In genomic region chr16:27549607-27549856, GRCh38 we compare ENCODE assay signal across 8 cellular contexts. TPM values are rescaled to one million over a fixed set of nuclear protein-coding genes. Genes with fewer than 3 reads are reported as not detected.
A peak's percentile ranks its signal among the peaks of the same experiment; 100 is the strongest.
DNase-seq lines count a peak whose midpoint lies in the region; ATAC-seq and TF ChIP-seq lines count a peak whose summit lies in the region.

No MANE protein-coding gene starts in this region.

- H3K4me3 Mint-ChIP-seq in activated T-cell treated with anti-CD3 and anti-CD28 coated beads, Interleukin-2, amount 50 U/mL, for 72 hours: peak overlapping the region; percentile 96 to 99
- peak overlapping the region; percentile 99 for H3K4me3 Mint-ChIP-seq in chondrocyte (ENCODE audit: unreplicated experiment)

- peak overlapping the region; percentile 97 for H3K27ac Mint-ChIP-seq in activated T-cell treated with anti-CD3 and anti-CD28 coated beads, Interleukin-2, amount 50 U/mL, for 72 hours
- peak overlapping the region; percentile 99 for H3K27ac Mint-ChIP-seq in chondrocyte (ENCODE audit: unreplicated experiment)

- H3K27me3 Mint-ChIP-seq in activated T-cell treated with anti-CD3 and anti-CD28 coated beads, Interleukin-2, amount 50 U/mL, for 72 hours (ENCODE audit: low read depth): no peaks in the 10 kb centered on the region
- H3K27me3 Mint-ChIP-seq in chondrocyte (ENCODE audit: low read depth): no peaks in the 10 kb centered on the region

- H3K4me1 ChIP-seq in mucosa of stomach (ENCODE audit: control insufficient read depth, insufficient read depth, low read length): peaks cover 30% of the 10 kb centered on the region

- ATAC-seq in activated T-cell treated with anti-CD3 and anti-CD28 coated beads, Interleukin-2, amount 50 U/mL, for 72 hours (replicated peaks in 1 of 2): peak; percentile 49 to 53
- peak; percentile 9 for ATAC-seq in HG03571 (IDR thresholded peaks at IDR 0.05; ENCODE audit: unreplicated experiment)

- H3K9me3 Mint-ChIP-seq in activated T-cell treated with anti-CD3 and anti-CD28 coated beads, Interleukin-2, amount 50 U/mL, for 72 hours: no peaks in the 10 kb centered on the region
- H3K9me3 Mint-ChIP-seq in chondrocyte (ENCODE audit: low read depth): no peaks in the 10 kb centered on the region

- TF ChIP-seq CTCF in chondrocyte (IDR thresholded peaks at IDR 0.05): no peak

- no peaks in the 10 kb centered on the region for H3K27me3 ChIP-seq in mucosa of stomach (ENCODE audit: control insufficient read depth, insufficient read depth, low read length)

- H3K4me1 Mint-ChIP-seq in activated T-cell treated with anti-CD3 and anti-CD28 coated beads, Interleukin-2, amount 50 U/mL, for 72 hours (ENCODE audit: low read depth): peaks cover 43% of the 10 kb centered on the region
- H3K4me1 Mint-ChIP-seq in chondrocyte (ENCODE audit: low read depth): peaks cover 41% of the 10 kb centered on the region

- H3K4me3 ChIP-seq in mucosa of stomach (ENCODE audit: low read length): peak overlapping the region; percentile 100

- no peaks in the 10 kb centered on the region for H3K36me3 ChIP-seq in mucosa of stomach (ENCODE audit: control insufficient read depth, insufficient read depth, low read length)

- DNase-seq in activated T-cell treated with anti-CD3 and anti-CD28 coated beads, Interleukin-2, amount 50 U/mL, for 72 hours: no peak
- DNase-seq in activated T-cell treated with anti-CD3 and anti-CD28 coated beads for 4 hours (no peak), chondrocyte (ENCODE audit: low spot score) (no peak), NCI-H2107 (lab: John Stamatoyannopoulos, UW) (no peak), A172 (ENCODE audit: low spot score) (no peak)
- no peak for DNase-seq in activated CD8-positive, alpha-beta memory T cell treated with anti-CD3 and anti-CD28 coated beads, Interleukin-2, amount 50 U/mL, for 48 hours

- no peaks in the 10 kb centered on the region for H3K9me3 ChIP-seq in mucosa of stomach (ENCODE audit: control insufficient read depth, low read length)

- H3K9ac ChIP-seq in mucosa of stomach (ENCODE audit: low read length): peak overlapping the region; percentile 98

- H3K36me3 Mint-ChIP-seq in activated T-cell treated with anti-CD3 and anti-CD28 coated beads, Interleukin-2, amount 50 U/mL, for 72 hours (ENCODE audit: insufficient read depth in 2 of 2): peaks cover under 1 to 7% of the 10 kb centered on the region in 2 donors
- peaks cover 6% of the 10 kb centered on the region for H3K36me3 Mint-ChIP-seq in chondrocyte (ENCODE audit: low read depth)

RNA-seq across cellular contexts. Expression of gene GTF3C1, which starts 0.2 kb away (rescaled TPM):
- total RNA-seq in activated T-cell treated with anti-CD3 and anti-CD28 coated beads, Interleukin-2, amount 50 U/mL, for 72 hours: 10 to 100 TPM; 49.6 to 61.1 TPM
- total RNA-seq in chondrocyte: 68.8 to 104 TPM (median 69.2 TPM) in 3 replicates
- total RNA-seq in A172 (2014; rRNA removed; shearing (Covaris generic)): 75.2 and 82.5 TPM in 2 replicates

RNA-seq across cellular contexts. Expression of gene KATNIP, which starts 0.4 kb away (rescaled TPM):
- total RNA-seq in activated T-cell treated with anti-CD3 and anti-CD28 coated beads, Interleukin-2, amount 50 U/mL, for 72 hours: 10 to 100 TPM; 14.8 to 15.1 TPM
- total RNA-seq in chondrocyte: 20.5 to 25.3 TPM (median 23.2 TPM) in 3 replicates
- 8.2 and 24.7 TPM in 2 replicates for total RNA-seq in A172 (2014; rRNA removed; shearing (Covaris generic))
